ENCODE assay signal across 9 cellular contexts in genomic region chr6:16683524-16684194, GRCh38.
DNase-seq lines count a peak whose midpoint lies in the region; ATAC-seq, FAIRE-seq and TF ChIP-seq lines count a peak whose summit lies in the region.
"Had no signal": no experiment of that assay in that cellular context is flagged by ENCODE, and none has a peak within 500 bp of the region (broad histone marks: within the 10 kb centered on the region; RNA-seq: fewer than 3 reads in every experiment).

No MANE protein-coding gene starts in this region.

- H3K4me3 ChIP-seq in HL-60 (replicated peaks; ENCODE audit: insufficient read depth, low read length): no peak overlapping the region
- H3K4me3 ChIP-seq in foreskin fibroblast (ENCODE audit: low read depth in 1 of 2, low read length in 2 of 2): no peak overlapping the region
- no peak overlapping the region for H3K4me3 ChIP-seq in small intestine (ENCODE audit: low read depth in 1 of 2, low read length in 2 of 2)

- TF ChIP-seq CTCF in HL-60 (IDR thresholded peaks at IDR 0.05; ENCODE audit: insufficient read depth, low read length) (no peak), foreskin fibroblast (IDR thresholded peaks at IDR 0.05; ENCODE audit: low read depth, low read length) (no peak)

- no peaks in the 10 kb centered on the region for H3K9me3 ChIP-seq in small intestine (ENCODE audit: control insufficient read depth, low read depth)

- 26 to 55% (median 34%) methylated on average over 4 of the region's 4 CpGs for WGBS in small intestine, 3 donors

- DNase-seq in HL-60 (ENCODE audit: low read depth in 1 of 2, low spot score in 1 of 2) (peak; percentile 79 to 85), T-helper 22 cell (ENCODE audit: low read depth) (peak; percentile 17), foreskin fibroblast (peak; percentile 79 to 92), small intestine (peak; percentile 63), NCI-H526 (lab: John Stamatoyannopoulos, UW) (no peak)

- H3K27ac ChIP-seq in HL-60 (replicated peaks): peak overlapping the region; percentile 50
- H3K27ac ChIP-seq in small intestine (ENCODE audit: low read depth in 1 of 2, low read length in 1 of 2): no peak overlapping the region

- ATAC-seq in GM21528 (IDR thresholded peaks at IDR 0.05; ENCODE audit: low FRiP score, unreplicated experiment) (no peak), GM19452 (IDR thresholded peaks at IDR 0.05; ENCODE audit: unreplicated experiment) (no peak), HG03354 (IDR thresholded peaks at IDR 0.05; ENCODE audit: poor library complexity, severe bottlenecking, unreplicated experiment) (no peak)

- H3K4me1 ChIP-seq in small intestine (ENCODE audit: control insufficient read depth in 2 of 2, insufficient read depth in 1 of 2, low read depth in 1 of 2, low read length in 1 of 2): peaks cover 4 to 15% of the 10 kb centered on the region in 2 donors

- no peak for FAIRE-seq in small intestine (lab: Jason Lieb, UNC)
- FAIRE-seq: endometrium had no signal

- no peaks in the 10 kb centered on the region for H3K27me3 ChIP-seq in HL-60 (ENCODE audit: insufficient read depth, poor library complexity, severe bottlenecking)
- no peaks in the 10 kb centered on the region for H3K27me3 ChIP-seq in small intestine (ENCODE audit: control insufficient read depth in 2 of 2, insufficient read depth in 2 of 2, low read length in 2 of 2)

- no peaks in the 10 kb centered on the region for H3K36me3 ChIP-seq in small intestine (ENCODE audit: control insufficient read depth in 2 of 2, insufficient read depth in 2 of 2, low read length in 2 of 2)

Comparison
In these comparisons a context has a peak if more than half of its experiments do, and no peak if none do; other contexts are left out.
1. DNase-seq: peak in HL-60 (2 of 2), T-helper 22 cell (single experiment), foreskin fibroblast (2 of 2) and small intestine (single experiment); none in NCI-H526 (0 of 2).